Comparison of ENCODE assay signal across 32 cellular contexts in the genomic region with DNA sequence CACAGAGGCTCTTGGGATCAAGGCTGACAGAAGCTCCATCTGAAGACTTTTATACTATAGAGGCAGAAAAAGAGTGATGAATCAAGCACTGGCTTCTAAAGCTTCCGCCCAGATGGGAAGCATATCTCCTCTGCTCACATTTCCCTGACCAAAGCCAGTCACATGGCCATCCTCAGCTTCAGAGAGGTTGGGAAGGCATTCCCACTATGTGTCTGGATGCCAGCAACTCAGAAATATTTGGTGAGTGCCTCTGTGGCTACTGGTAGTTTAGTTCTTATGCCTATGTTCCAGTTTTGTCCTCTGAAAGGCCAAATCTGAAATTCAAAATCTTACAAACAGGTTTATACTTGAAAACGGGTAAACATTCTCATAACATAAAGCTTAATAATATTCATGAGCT.
"Had no signal": no experiment of that assay in that cellular context is flagged by ENCODE, and none has a peak within 500 bp of the region (broad histone marks: within the 10 kb centered on the region; RNA-seq: fewer than 3 reads in every experiment).

No MANE protein-coding gene starts in this region.

- H3K27me3 ChIP-seq: colonic mucosa, heart left ventricle, right atrium auricular region, suprapubic skin, tibial artery had no signal

- H3K9me3 ChIP-seq: colonic mucosa, heart left ventricle, right atrium auricular region, suprapubic skin, tibial artery had no signal

- H3K27me3 Mint-ChIP-seq: activated T-cell treated with anti-CD3 and anti-CD28 coated beads, Interleukin-2, amount 50 U/mL, for 24 hours had no signal

- H3K27ac Mint-ChIP-seq: activated T-cell treated with anti-CD3 and anti-CD28 coated beads, Interleukin-2, amount 50 U/mL, for 24 hours; brain; immature natural killer cell; natural killer cell; neural progenitor cell; T-helper 1 cell treated with Interleukin-12 subunit alpha and Interleukin-12 subunit beta and Interleukin-4 antibody, amounts not matched to agents 30 μg/mL and 1 μg/mL, for 36 hours had no signal

- H3K4me3 ChIP-seq: cardiac muscle cell, colonic mucosa, dorsolateral prefrontal cortex, heart left ventricle, neural progenitor cell, right atrium auricular region, suprapubic skin, tibial artery had no signal

- H3K36me3 ChIP-seq: cardiac muscle cell, colonic mucosa, heart left ventricle, neural progenitor cell, right atrium auricular region, suprapubic skin, tibial artery, WERI-Rb-1 had no signal

- H3K27ac ChIP-seq: cardiac muscle cell, colonic mucosa, dorsolateral prefrontal cortex, neural progenitor cell, right atrium auricular region, suprapubic skin, tibial artery, WERI-Rb-1 had no signal

- H3K4me1 ChIP-seq: colonic mucosa, neural progenitor cell, tibial artery had no signal

- ATAC-seq: activated CD4-positive, CD25-positive, alpha-beta regulatory T cell treated with anti-CD3 and anti-CD28 coated beads, Interleukin-2, amount 50 U/mL, for 24 hours; left colon; natural killer cell had no signal

- H3K4me2 ChIP-seq: neural progenitor cell had no signal

- H3K9me3 Mint-ChIP-seq: immature natural killer cell, natural killer cell, neural progenitor cell had no signal

- H3K4me3 Mint-ChIP-seq: activated T-cell treated with anti-CD3 and anti-CD28 coated beads, Interleukin-2, amount 50 U/mL, for 24 hours; brain; immature natural killer cell; natural killer cell; neural progenitor cell; T-helper 1 cell treated with Interleukin-12 subunit alpha and Interleukin-12 subunit beta and Interleukin-4 antibody, amounts not matched to agents 30 μg/mL and 1 μg/mL, for 36 hours had no signal

- H3K9ac ChIP-seq: neural progenitor cell had no signal

- H3K36me3 Mint-ChIP-seq: brain, immature natural killer cell, natural killer cell, neural progenitor cell had no signal

- DNase-seq: activated CD4-positive, alpha-beta T cell treated with anti-CD3 and anti-CD28 coated beads for 48 hours; activated CD4-positive, alpha-beta T cell treated with anti-CD3 and anti-CD28 coated beads, Interleukin-2, amount 50 U/mL, for 48 hours; activated CD8-positive, alpha-beta memory T cell treated with anti-CD3 and anti-CD28 coated beads, Interleukin-2, amount 50 U/mL, for 48 hours; activated gamma-delta T cell; activated naive CD4-positive, alpha-beta T cell treated with anti-CD3 and anti-CD28 coated beads, Interleukin-2, amount 50 U/mL, for 16 hours; activated T-cell treated with anti-CD3 and anti-CD28 coated beads, Interleukin-2, amount 50 U/mL, for 24 hours; anterior cingulate cortex; cerebellar nuclear complex; colonic mucosa; dorsolateral prefrontal cortex; effector memory CD4-positive, alpha-beta T cell; erythroblast; foreskin fibroblast; heart left ventricle; hypothalamus; immature natural killer cell; kidney; left colon; mammary epithelial cell; natural killer cell; occipital lobe; stimulated activated naive CD4-positive, alpha-beta T cell; T1000; tibial artery; WERI-Rb-1 had no signal

- H2AFZ ChIP-seq: neural progenitor cell had no signal
